Comparison of ENCODE assay signal across 12 cellular contexts in the genomic region with DNA sequence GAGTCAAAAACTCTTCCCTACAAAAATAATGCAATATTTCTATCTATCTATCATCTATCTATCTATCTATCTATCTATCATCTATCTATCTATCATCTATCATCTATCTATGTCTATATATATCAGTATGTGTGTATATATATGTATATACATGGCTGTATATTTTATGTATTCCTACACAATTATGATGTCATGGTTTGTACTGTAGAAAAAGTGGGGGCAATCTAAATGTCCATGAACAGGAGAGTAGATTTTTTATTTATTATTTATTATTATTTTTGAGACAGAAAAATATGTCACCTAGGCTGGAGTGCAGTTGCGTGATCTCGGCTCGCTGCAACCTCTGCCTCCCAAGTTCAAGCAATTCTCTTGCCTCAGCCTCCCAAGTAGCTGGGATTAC. TPM values are rescaled to one million over a fixed set of nuclear protein-coding genes. Genes with fewer than 3 reads are reported as not detected.
A peak's percentile ranks its signal among the peaks of the same experiment; 100 is the strongest.
DNase-seq lines count a peak whose midpoint lies in the region; ATAC-seq and TF ChIP-seq lines count a peak whose summit lies in the region.
"Had no signal": no experiment of that assay in that cellular context is flagged by ENCODE, and none has a peak within 500 bp of the region (broad histone marks: within the 10 kb centered on the region; RNA-seq: fewer than 3 reads in every experiment).

No MANE protein-coding gene starts in this region.

- H4K20me1 ChIP-seq in HCT116 (ENCODE audit: insufficient read depth) (no peaks in the 10 kb centered on the region), OCI-LY7 (ENCODE audit: insufficient read depth, low read length) (no peaks in the 10 kb centered on the region)

- peaks cover 5% of the 10 kb centered on the region for H3K4me1 Mint-ChIP-seq in brain

- no peaks in the 10 kb centered on the region for H3K27me3 Mint-ChIP-seq in brain

- H3K36me3 Mint-ChIP-seq in brain, result no peaks in the 10 kb centered on the region
- H3K36me3 Mint-ChIP-seq: CD14-positive monocyte; CD8-positive, alpha-beta T cell had no signal

- H3K79me2 ChIP-seq in HCT116 (ENCODE audit: insufficient read depth, low read length), result no peaks in the 10 kb centered on the region
- H3K79me2 ChIP-seq in OCI-LY7 (ENCODE audit: insufficient read depth, low read depth, low read length), result no peaks in the 10 kb centered on the region

- intact Hi-C loops in HCT116 (cut with micrococcal nuclease) (loop anchor here (5.0 to 10.0 kb wide), 2 partner anchors 379 to 406 kb away; a partner anchor contains a TSS), OCI-LY7 (cut with micrococcal nuclease; ENCODE audit: unreplicated experiment) (loop anchor here (2.0 to 10.0 kb wide), 4 partner anchors 46 to 406 kb away; a partner anchor contains a TSS)

- H3K27ac Mint-ChIP-seq in brain, result peak overlapping the region in 4 of 5 experiments; percentile 20 to 81 (median 74)
- H3K27ac Mint-ChIP-seq: CD14-positive monocyte, GM23338 had no signal

- TF ChIP-seq RAD21 in HCT116 (IDR thresholded peaks at IDR 0.05; ENCODE audit: low read depth), result no peak

- H3K36me3 ChIP-seq in HCT116 (ENCODE audit: control insufficient read depth in 1 of 2, insufficient read depth in 2 of 2, low read length in 2 of 2), result no peaks in the 10 kb centered on the region
- no peaks in the 10 kb centered on the region for H3K36me3 ChIP-seq in OCI-LY7 (ENCODE audit: insufficient read depth, low read length)

- RAD21 ChIA-PET in HCT116 (lab: Charles Lee; ENCODE audit: low non-redundant PET in 1 of 2, low total read pairs in 2 of 2, uncharacterized antibody in 2 of 2, unreplicated experiment in 2 of 2), result interaction anchor here in 1 of 2 experiments (0.7 to 1.3 kb wide), 2 partner anchors 402 to 408 kb away, joined by 3 to 7 read pairs; no protein-coding TSS in a partner anchor

- H3K9me2 ChIP-seq in HCT116 (ENCODE audit: insufficient read depth) (no peaks in the 10 kb centered on the region), OCI-LY7 (ENCODE audit: insufficient read depth, low read length) (no peaks in the 10 kb centered on the region)

- ATAC-seq in HCT116 (0 out of 2 replicates have a peak, but pooled peaks have one; percentile 5), HG03439 (IDR thresholded peaks at IDR 0.05; ENCODE audit: unreplicated experiment) (no peak), GM21360 (IDR thresholded peaks at IDR 0.05; ENCODE audit: unreplicated experiment) (no peak), GM21381 (IDR thresholded peaks at IDR 0.05; ENCODE audit: unreplicated experiment) (no peak), HG03108 (IDR thresholded peaks at IDR 0.05; ENCODE audit: unreplicated experiment) (no peak)

- TF ChIP-seq CTCF in HCT116 (IDR thresholded peaks at IDR 0.05 in 2 of 3, conservative IDR thresholded peaks at IDR 0.05 in 1 of 3; ENCODE audit: borderline replicate concordance in 1 of 3, insufficient read depth in 1 of 3, low read depth in 2 of 3, low read length in 2 of 3) (no peak), OCI-LY7 (conservative IDR thresholded peaks at IDR 0.05; ENCODE audit: low read length) (no peak), brain (conservative IDR thresholded peaks at IDR 0.05) (no peak)

- no peaks in the 10 kb centered on the region for H3K9me3 ChIP-seq in HCT116 (ENCODE audit: control insufficient read depth in 1 of 2, insufficient read depth in 1 of 2, low read depth in 1 of 2, low read length in 2 of 2)
- H3K9me3 ChIP-seq in OCI-LY7 (ENCODE audit: low read length), result no peaks in the 10 kb centered on the region

- H3K4me3 ChIP-seq in HCT116 (replicated peaks in 1 of 2; ENCODE audit: low read depth in 1 of 2, low read length in 2 of 2) (no peak overlapping the region), OCI-LY7 (ENCODE audit: low read depth, low read length, poor library complexity, severe bottlenecking) (no peak overlapping the region)
- H3K4me3 ChIP-seq: GM23338, K562 had no signal

- H3K9me3 Mint-ChIP-seq in brain, result peaks cover 0 to 3% (median 0%) of the 10 kb centered on the region in 5 experiments
- H3K9me3 Mint-ChIP-seq: CD8-positive, alpha-beta T cell had no signal

- H3K4me1 ChIP-seq in HCT116 (ENCODE audit: control insufficient read depth in 1 of 2, insufficient read depth in 2 of 2, low read length in 2 of 2) (no peaks in the 10 kb centered on the region), OCI-LY7 (ENCODE audit: insufficient read depth, low read length, poor library complexity, severe bottlenecking) (peaks cover 24% of the 10 kb centered on the region)

- no peak overlapping the region for H3K9ac ChIP-seq in HCT116 (ENCODE audit: low read length)

- no peak for TF ChIP-seq POLR2A in HCT116 (IDR thresholded peaks at IDR 0.05; ENCODE audit: borderline replicate concordance, extremely low read depth, insufficient read depth, insufficient read length)

- CTCF ChIA-PET in HCT116 (lab: Charles Lee) (interaction anchor here (0.5 to 1.7 kb wide), 12 partner anchors 8 to 378 kb away, joined by 3 to 11 read pairs (median 4); no protein-coding TSS in a partner anchor), OCI-LY7 (lab: Charles Lee; ENCODE audit: unreplicated experiment) (interaction anchor here (1.3 kb wide), 1 partner anchor 46 kb away, joined by 4 read pairs; no protein-coding TSS in a partner anchor)

- BruUV-seq in HCT116 (replicated peaks; lab: Mats Ljungman, UMichigan), result no TSS peak
- no TSS peak for BruUV-seq in OCI-LY7 (replicated peaks; lab: Mats Ljungman, UMichigan)

- H3K27ac ChIP-seq in HCT116 (ENCODE audit: low read depth, low read length) (no peak overlapping the region), OCI-LY7 (ENCODE audit: low read depth, low read length, poor library complexity, severe bottlenecking) (peak overlapping the region; percentile 3)
- H3K27ac ChIP-seq: HL-60 had no signal

- H3K4me2 ChIP-seq in HCT116 (ENCODE audit: low read length) (no peak overlapping the region; the same call in 1 of the 2 replicates), OCI-LY7 (ENCODE audit: low read length) (peak overlapping the region; percentile 30; the same call in 1 of the 2 replicates)
- H3K4me2 ChIP-seq: GM23338 had no signal

- H2AFZ ChIP-seq in HCT116 (ENCODE audit: low read depth, low read length, poor library complexity, severe bottlenecking) (peak overlapping the region; percentile 52), OCI-LY7 (ENCODE audit: low read length) (peak overlapping the region; percentile 69)
- H2AFZ ChIP-seq: GM23338 had no signal

- DNase-seq in HCT116 (ENCODE audit: low read depth, low spot score) (no peak), OCI-LY7 (ENCODE audit: low spot score) (no peak)

- H3K4me3 Mint-ChIP-seq in brain, result peak overlapping the region in 2 of 5 experiments; percentile 39 to 60
- H3K4me3 Mint-ChIP-seq: GM23338 had no signal

- H3K27me3 ChIP-seq in HCT116 (ENCODE audit: insufficient read depth, low read length), result no peaks in the 10 kb centered on the region

- POLR2A ChIA-PET in HCT116 (lab: Charles Lee) (interaction anchor here (0.6 kb wide), 1 partner anchor 239 kb away, joined by 3 read pairs; no protein-coding TSS in a partner anchor), OCI-LY7 (lab: Charles Lee) (interaction anchor here (0.5 to 0.9 kb wide), 5 partner anchors 40 to 484 kb away, joined by 3 to 6 read pairs (median 3); no protein-coding TSS in a partner anchor)

TF ChIP-seq in HCT116, 20 proteins besides CTCF, POLR2A, EP300 and RAD21:
- TF ChIP-seq, protein P1, sequence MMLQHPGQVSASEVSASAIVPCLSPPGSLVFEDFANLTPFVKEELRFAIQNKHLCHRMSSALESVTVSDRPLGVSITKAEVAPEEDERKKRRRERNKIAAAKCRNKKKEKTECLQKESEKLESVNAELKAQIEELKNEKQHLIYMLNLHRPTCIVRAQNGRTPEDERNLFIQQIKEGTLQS (IDR thresholded peaks at IDR 0.05), result no peak
- TF ChIP-seq JUND (IDR thresholded peaks at IDR 0.05) (no peak), CBX3 (IDR thresholded peaks at IDR 0.05; ENCODE audit: low read depth) (no peak), EZH2 (IDR thresholded peaks at IDR 0.05) (no peak), EGR1 (IDR thresholded peaks at IDR 0.05; ENCODE audit: low read depth) (no peak), YY1 (IDR thresholded peaks at IDR 0.05; ENCODE audit: extremely low read depth, insufficient replicate concordance, low read depth, low read length) (no peak), SP1 (IDR thresholded peaks at IDR 0.05; ENCODE audit: low read depth) (no peak)
- TF ChIP-seq, protein P2, sequence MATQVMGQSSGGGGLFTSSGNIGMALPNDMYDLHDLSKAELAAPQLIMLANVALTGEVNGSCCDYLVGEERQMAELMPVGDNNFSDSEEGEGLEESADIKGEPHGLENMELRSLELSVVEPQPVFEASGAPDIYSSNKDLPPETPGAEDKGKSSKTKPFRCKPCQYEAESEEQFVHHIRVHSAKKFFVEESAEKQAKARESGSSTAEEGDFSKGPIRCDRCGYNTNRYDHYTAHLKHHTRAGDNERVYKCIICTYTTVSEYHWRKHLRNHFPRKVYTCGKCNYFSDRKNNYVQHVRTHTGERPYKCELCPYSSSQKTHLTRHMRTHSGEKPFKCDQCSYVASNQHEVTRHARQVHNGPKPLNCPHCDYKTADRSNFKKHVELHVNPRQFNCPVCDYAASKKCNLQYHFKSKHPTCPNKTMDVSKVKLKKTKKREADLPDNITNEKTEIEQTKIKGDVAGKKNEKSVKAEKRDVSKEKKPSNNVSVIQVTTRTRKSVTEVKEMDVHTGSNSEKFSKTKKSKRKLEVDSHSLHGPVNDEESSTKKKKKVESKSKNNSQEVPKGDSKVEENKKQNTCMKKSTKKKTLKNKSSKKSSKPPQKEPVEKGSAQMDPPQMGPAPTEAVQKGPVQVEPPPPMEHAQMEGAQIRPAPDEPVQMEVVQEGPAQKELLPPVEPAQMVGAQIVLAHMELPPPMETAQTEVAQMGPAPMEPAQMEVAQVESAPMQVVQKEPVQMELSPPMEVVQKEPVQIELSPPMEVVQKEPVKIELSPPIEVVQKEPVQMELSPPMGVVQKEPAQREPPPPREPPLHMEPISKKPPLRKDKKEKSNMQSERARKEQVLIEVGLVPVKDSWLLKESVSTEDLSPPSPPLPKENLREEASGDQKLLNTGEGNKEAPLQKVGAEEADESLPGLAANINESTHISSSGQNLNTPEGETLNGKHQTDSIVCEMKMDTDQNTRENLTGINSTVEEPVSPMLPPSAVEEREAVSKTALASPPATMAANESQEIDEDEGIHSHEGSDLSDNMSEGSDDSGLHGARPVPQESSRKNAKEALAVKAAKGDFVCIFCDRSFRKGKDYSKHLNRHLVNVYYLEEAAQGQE (IDR thresholded peaks at IDR 0.05; ENCODE audit: low read depth), result no peak

RNA-seq across cellular contexts. Expression of a gene that starts 45.6 kb away (rescaled TPM):
- 32.5 TPM for total RNA-seq in HCT116 (2021; ENCODE audit: unreplicated experiment)
- 14.6 and 16.7 TPM in 2 replicates for polyA plus RNA-seq in HCT116 (2012)
- 40.4 and 42.9 TPM in 2 replicates for total RNA-seq in OCI-LY7 (2014; rRNA removed; shearing (Covaris generic))
- 88.2 and 99.5 TPM in 2 replicates for total RNA-seq in OCI-LY7 (2022)
- polyA plus RNA-seq in brain (ENCODE audit: insufficient read depth, low read depth, low replicate concordance), result 5.5 TPM
